Comparison of ENCODE assay signal across 1 cellular context in genomic region chr19:58554494-58555368, GRCh38.
TF ChIP-seq lines count a peak whose summit lies in the region.

TSS of gene CHMP2A (minus strand) at chr19:58555105. CDS start at chr19:58554212, 893 bp downstream.

TF ChIP-seq in HepG2, 621 proteins besides CTCF, POLR2A, EP300 and RAD21 (continued from another document and continues in another):
- TF ChIP-seq, protein P1, sequence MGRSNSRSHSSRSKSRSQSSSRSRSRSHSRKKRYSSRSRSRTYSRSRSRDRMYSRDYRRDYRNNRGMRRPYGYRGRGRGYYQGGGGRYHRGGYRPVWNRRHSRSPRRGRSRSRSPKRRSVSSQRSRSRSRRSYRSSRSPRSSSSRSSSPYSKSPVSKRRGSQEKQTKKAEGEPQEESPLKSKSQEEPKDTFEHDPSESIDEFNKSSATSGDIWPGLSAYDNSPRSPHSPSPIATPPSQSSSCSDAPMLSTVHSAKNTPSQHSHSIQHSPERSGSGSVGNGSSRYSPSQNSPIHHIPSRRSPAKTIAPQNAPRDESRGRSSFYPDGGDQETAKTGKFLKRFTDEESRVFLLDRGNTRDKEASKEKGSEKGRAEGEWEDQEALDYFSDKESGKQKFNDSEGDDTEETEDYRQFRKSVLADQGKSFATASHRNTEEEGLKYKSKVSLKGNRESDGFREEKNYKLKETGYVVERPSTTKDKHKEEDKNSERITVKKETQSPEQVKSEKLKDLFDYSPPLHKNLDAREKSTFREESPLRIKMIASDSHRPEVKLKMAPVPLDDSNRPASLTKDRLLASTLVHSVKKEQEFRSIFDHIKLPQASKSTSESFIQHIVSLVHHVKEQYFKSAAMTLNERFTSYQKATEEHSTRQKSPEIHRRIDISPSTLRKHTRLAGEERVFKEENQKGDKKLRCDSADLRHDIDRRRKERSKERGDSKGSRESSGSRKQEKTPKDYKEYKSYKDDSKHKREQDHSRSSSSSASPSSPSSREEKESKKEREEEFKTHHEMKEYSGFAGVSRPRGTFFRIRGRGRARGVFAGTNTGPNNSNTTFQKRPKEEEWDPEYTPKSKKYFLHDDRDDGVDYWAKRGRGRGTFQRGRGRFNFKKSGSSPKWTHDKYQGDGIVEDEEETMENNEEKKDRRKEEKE (IDR thresholded peaks at IDR 0.05): no peak
- TF ChIP-seq ZNF570 (CRISPR knock-in tag; IDR thresholded peaks at IDR 0.05; ENCODE audit: borderline replicate concordance): no peak
- no peak for TF ChIP-seq ZNF768 (CRISPR knock-in tag; IDR thresholded peaks at IDR 0.05)
- TF ChIP-seq RBAK (CRISPR knock-in tag; IDR thresholded peaks at IDR 0.05): no peak
- TF ChIP-seq XRCC5 (optimal IDR thresholded peaks at IDR 0.05; ENCODE audit: low read length): peak; percentile 16
- TF ChIP-seq, protein P2, sequence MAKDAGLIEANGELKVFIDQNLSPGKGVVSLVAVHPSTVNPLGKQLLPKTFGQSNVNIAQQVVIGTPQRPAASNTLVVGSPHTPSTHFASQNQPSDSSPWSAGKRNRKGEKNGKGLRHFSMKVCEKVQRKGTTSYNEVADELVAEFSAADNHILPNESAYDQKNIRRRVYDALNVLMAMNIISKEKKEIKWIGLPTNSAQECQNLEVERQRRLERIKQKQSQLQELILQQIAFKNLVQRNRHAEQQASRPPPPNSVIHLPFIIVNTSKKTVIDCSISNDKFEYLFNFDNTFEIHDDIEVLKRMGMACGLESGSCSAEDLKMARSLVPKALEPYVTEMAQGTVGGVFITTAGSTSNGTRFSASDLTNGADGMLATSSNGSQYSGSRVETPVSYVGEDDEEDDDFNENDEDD (CRISPR knock-in tag; IDR thresholded peaks at IDR 0.05; ENCODE audit: borderline replicate concordance): no peak; the same call in 1 of the 2 replicates
- no peak for TF ChIP-seq HNRNPK (IDR thresholded peaks at IDR 0.05; ENCODE audit: low read depth, low read length, poor library complexity, severe bottlenecking)
- no peak for TF ChIP-seq ZNF234 (CRISPR knock-in tag; conservative IDR thresholded peaks at IDR 0.05)
- no peak for TF ChIP-seq ZNF772 (CRISPR knock-in tag; IDR thresholded peaks at IDR 0.05)
- TF ChIP-seq ZNF264 (CRISPR knock-in tag; IDR thresholded peaks at IDR 0.05): no peak
- no peak for TF ChIP-seq HMGA1 (CRISPR knock-in tag; conservative IDR thresholded peaks at IDR 0.05)
- no peak for TF ChIP-seq GRHL1 (CRISPR knock-in tag; conservative IDR thresholded peaks at IDR 0.05)
- no peak for TF ChIP-seq RFX5 (IDR thresholded peaks at IDR 0.05; ENCODE audit: low read depth, low read length)
- no peak for TF ChIP-seq GPBP1L1 (CRISPR knock-in tag; IDR thresholded peaks at IDR 0.05)
- no peak for TF ChIP-seq ZNF101 (CRISPR knock-in tag; IDR thresholded peaks at IDR 0.05; ENCODE audit: borderline replicate concordance, low read depth)
- TF ChIP-seq ELF1 (CRISPR knock-in tag; IDR thresholded peaks at IDR 0.05): peak; percentile 94
- no peak for TF ChIP-seq SNAPC4 (CRISPR knock-in tag; IDR thresholded peaks at IDR 0.05)
- TF ChIP-seq MYNN (CRISPR knock-in tag; IDR thresholded peaks at IDR 0.05; ENCODE audit: low read depth): no peak
- 0 out of 2 replicates have a peak, but pooled peaks have one; percentile 43 for TF ChIP-seq TSC22D2 (CRISPR knock-in tag; IDR thresholded peaks at IDR 0.05; ENCODE audit: borderline replicate concordance)
- no peak for TF ChIP-seq SIN3B (IDR thresholded peaks at IDR 0.05; ENCODE audit: low read length)
- TF ChIP-seq ZBED4 (CRISPR knock-in tag; IDR thresholded peaks at IDR 0.05; ENCODE audit: borderline replicate concordance): no peak
- no peak for TF ChIP-seq MIXL1 (CRISPR knock-in tag; IDR thresholded peaks at IDR 0.05)
- TF ChIP-seq, protein P3, sequence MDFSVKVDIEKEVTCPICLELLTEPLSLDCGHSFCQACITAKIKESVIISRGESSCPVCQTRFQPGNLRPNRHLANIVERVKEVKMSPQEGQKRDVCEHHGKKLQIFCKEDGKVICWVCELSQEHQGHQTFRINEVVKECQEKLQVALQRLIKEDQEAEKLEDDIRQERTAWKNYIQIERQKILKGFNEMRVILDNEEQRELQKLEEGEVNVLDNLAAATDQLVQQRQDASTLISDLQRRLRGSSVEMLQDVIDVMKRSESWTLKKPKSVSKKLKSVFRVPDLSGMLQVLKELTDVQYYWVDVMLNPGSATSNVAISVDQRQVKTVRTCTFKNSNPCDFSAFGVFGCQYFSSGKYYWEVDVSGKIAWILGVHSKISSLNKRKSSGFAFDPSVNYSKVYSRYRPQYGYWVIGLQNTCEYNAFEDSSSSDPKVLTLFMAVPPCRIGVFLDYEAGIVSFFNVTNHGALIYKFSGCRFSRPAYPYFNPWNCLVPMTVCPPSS (IDR thresholded peaks at IDR 0.05): no peak
- no peak for TF ChIP-seq ISL2 (CRISPR knock-in tag; IDR thresholded peaks at IDR 0.05)
- TF ChIP-seq ZNF746 (CRISPR knock-in tag; IDR thresholded peaks at IDR 0.05): no peak
- TF ChIP-seq KAT2B (IDR thresholded peaks at IDR 0.05; ENCODE audit: borderline replicate concordance, low read depth, low read length): no peak
- TF ChIP-seq FOXA1 (IDR thresholded peaks at IDR 0.05): no peak
- TF ChIP-seq FOXA1 (CRISPR knock-in tag; IDR thresholded peaks at IDR 0.05): no peak
- TF ChIP-seq JUNB (CRISPR knock-in tag; IDR thresholded peaks at IDR 0.05; ENCODE audit: borderline replicate concordance): no peak
- TF ChIP-seq, protein P4, sequence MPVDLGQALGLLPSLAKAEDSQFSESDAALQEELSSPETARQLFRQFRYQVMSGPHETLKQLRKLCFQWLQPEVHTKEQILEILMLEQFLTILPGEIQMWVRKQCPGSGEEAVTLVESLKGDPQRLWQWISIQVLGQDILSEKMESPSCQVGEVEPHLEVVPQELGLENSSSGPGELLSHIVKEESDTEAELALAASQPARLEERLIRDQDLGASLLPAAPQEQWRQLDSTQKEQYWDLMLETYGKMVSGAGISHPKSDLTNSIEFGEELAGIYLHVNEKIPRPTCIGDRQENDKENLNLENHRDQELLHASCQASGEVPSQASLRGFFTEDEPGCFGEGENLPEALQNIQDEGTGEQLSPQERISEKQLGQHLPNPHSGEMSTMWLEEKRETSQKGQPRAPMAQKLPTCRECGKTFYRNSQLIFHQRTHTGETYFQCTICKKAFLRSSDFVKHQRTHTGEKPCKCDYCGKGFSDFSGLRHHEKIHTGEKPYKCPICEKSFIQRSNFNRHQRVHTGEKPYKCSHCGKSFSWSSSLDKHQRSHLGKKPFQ (CRISPR knock-in tag; IDR thresholded peaks at IDR 0.05; ENCODE audit: insufficient replicate concordance): no peak
- no peak for TF ChIP-seq MED13 (CRISPR knock-in tag; IDR thresholded peaks at IDR 0.05)
- TF ChIP-seq, protein P5, sequence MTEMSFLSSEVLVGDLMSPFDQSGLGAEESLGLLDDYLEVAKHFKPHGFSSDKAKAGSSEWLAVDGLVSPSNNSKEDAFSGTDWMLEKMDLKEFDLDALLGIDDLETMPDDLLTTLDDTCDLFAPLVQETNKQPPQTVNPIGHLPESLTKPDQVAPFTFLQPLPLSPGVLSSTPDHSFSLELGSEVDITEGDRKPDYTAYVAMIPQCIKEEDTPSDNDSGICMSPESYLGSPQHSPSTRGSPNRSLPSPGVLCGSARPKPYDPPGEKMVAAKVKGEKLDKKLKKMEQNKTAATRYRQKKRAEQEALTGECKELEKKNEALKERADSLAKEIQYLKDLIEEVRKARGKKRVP (CRISPR knock-in tag; IDR thresholded peaks at IDR 0.05): peak in 1 of 2 experiments; percentile 72; a peak in 1 of 4 replicates
- TF ChIP-seq, protein P6, sequence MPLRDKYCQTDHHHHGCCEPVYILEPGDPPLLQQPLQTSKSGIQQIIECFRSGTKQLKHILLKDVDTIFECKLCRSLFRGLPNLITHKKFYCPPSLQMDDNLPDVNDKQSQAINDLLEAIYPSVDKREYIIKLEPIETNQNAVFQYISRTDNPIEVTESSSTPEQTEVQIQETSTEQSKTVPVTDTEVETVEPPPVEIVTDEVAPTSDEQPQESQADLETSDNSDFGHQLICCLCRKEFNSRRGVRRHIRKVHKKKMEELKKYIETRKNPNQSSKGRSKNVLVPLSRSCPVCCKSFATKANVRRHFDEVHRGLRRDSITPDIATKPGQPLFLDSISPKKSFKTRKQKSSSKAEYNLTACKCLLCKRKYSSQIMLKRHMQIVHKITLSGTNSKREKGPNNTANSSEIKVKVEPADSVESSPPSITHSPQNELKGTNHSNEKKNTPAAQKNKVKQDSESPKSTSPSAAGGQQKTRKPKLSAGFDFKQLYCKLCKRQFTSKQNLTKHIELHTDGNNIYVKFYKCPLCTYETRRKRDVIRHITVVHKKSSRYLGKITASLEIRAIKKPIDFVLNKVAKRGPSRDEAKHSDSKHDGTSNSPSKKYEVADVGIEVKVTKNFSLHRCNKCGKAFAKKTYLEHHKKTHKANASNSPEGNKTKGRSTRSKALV (CRISPR knock-in tag; IDR thresholded peaks at IDR 0.05): no peak
- TF ChIP-seq, protein P7, sequence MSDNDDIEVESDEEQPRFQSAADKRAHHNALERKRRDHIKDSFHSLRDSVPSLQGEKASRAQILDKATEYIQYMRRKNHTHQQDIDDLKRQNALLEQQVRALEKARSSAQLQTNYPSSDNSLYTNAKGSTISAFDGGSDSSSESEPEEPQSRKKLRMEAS (IDR thresholded peaks at IDR 0.05): no peak; the same call in none of the 2 replicates
- TF ChIP-seq ZNF124 (CRISPR knock-in tag; IDR thresholded peaks at IDR 0.05): no peak
- TF ChIP-seq NR1H2 (CRISPR knock-in tag; IDR thresholded peaks at IDR 0.05; ENCODE audit: borderline replicate concordance, low read depth): no peak
- no peak for TF ChIP-seq ZNF205 (CRISPR knock-in tag; IDR thresholded peaks at IDR 0.05)
